1 cellular context compared by ENCODE assay signal in genomic region chr3:99934984-99935797, GRCh38.
TF ChIP-seq lines count a peak whose summit lies in the region.

No MANE protein-coding gene starts in this region.

TF ChIP-seq in HepG2, 621 proteins besides CTCF, POLR2A, EP300 and RAD21 (continued from another document and continues in another):
- TF ChIP-seq ARID4A (CRISPR knock-in tag; IDR thresholded peaks at IDR 0.05; ENCODE audit: borderline replicate concordance) (no peak), TERF1 (CRISPR knock-in tag; IDR thresholded peaks at IDR 0.05) (no peak), ZNF605 (CRISPR knock-in tag; IDR thresholded peaks at IDR 0.05) (no peak), PHB2 (IDR thresholded peaks at IDR 0.05; ENCODE audit: partially characterized antibody) (no peak), GABPB1 (CRISPR knock-in tag; IDR thresholded peaks at IDR 0.05) (no peak), THAP9 (CRISPR knock-in tag; IDR thresholded peaks at IDR 0.05; ENCODE audit: borderline replicate concordance) (no peak), PLRG1 (conservative IDR thresholded peaks at IDR 0.05) (no peak), SCMH1 (CRISPR knock-in tag; IDR thresholded peaks at IDR 0.05; ENCODE audit: borderline replicate concordance) (no peak), ONECUT2 (CRISPR knock-in tag; IDR thresholded peaks at IDR 0.05) (no peak), ZBTB7A (CRISPR knock-in tag; IDR thresholded peaks at IDR 0.05) (no peak), ZNF331 (CRISPR knock-in tag; IDR thresholded peaks at IDR 0.05) (0 out of 2 replicates have a peak, but pooled peaks have one; percentile 30), ZNF713 (CRISPR knock-in tag; IDR thresholded peaks at IDR 0.05) (no peak), ZNF550 (CRISPR knock-in tag; IDR thresholded peaks at IDR 0.05; ENCODE audit: borderline replicate concordance) (no peak), ZSCAN9 (CRISPR knock-in tag; IDR thresholded peaks at IDR 0.05; ENCODE audit: borderline replicate concordance) (no peak), MIXL1 (CRISPR knock-in tag; IDR thresholded peaks at IDR 0.05) (peak; percentile 69; the same call in 1 of the 2 replicates), ZNF3 (CRISPR knock-in tag; IDR thresholded peaks at IDR 0.05) (no peak), DMAP1 (CRISPR knock-in tag; IDR thresholded peaks at IDR 0.05) (no peak), HDAC2 (CRISPR knock-in tag; IDR thresholded peaks at IDR 0.05) (peak; percentile 80), ZNF776 (CRISPR knock-in tag; IDR thresholded peaks at IDR 0.05) (no peak), HMG20A (CRISPR knock-in tag; IDR thresholded peaks at IDR 0.05; ENCODE audit: borderline replicate concordance) (peak; percentile 84; the same call in 1 of the 2 replicates), E2F5 (CRISPR knock-in tag; conservative IDR thresholded peaks at IDR 0.05) (no peak), ZFP36L2 (CRISPR knock-in tag; IDR thresholded peaks at IDR 0.05) (no peak), ZNF674 (CRISPR knock-in tag; IDR thresholded peaks at IDR 0.05; ENCODE audit: low read depth) (no peak)
- TF ChIP-seq, protein P1, sequence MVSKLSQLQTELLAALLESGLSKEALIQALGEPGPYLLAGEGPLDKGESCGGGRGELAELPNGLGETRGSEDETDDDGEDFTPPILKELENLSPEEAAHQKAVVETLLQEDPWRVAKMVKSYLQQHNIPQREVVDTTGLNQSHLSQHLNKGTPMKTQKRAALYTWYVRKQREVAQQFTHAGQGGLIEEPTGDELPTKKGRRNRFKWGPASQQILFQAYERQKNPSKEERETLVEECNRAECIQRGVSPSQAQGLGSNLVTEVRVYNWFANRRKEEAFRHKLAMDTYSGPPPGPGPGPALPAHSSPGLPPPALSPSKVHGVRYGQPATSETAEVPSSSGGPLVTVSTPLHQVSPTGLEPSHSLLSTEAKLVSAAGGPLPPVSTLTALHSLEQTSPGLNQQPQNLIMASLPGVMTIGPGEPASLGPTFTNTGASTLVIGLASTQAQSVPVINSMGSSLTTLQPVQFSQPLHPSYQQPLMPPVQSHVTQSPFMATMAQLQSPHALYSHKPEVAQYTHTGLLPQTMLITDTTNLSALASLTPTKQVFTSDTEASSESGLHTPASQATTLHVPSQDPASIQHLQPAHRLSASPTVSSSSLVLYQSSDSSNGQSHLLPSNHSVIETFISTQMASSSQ (IDR thresholded peaks at IDR 0.05; ENCODE audit: low read depth): no peak
- TF ChIP-seq, protein P1 (CRISPR knock-in tag; IDR thresholded peaks at IDR 0.05; ENCODE audit: borderline replicate concordance): no peak
- TF ChIP-seq, protein P2, sequence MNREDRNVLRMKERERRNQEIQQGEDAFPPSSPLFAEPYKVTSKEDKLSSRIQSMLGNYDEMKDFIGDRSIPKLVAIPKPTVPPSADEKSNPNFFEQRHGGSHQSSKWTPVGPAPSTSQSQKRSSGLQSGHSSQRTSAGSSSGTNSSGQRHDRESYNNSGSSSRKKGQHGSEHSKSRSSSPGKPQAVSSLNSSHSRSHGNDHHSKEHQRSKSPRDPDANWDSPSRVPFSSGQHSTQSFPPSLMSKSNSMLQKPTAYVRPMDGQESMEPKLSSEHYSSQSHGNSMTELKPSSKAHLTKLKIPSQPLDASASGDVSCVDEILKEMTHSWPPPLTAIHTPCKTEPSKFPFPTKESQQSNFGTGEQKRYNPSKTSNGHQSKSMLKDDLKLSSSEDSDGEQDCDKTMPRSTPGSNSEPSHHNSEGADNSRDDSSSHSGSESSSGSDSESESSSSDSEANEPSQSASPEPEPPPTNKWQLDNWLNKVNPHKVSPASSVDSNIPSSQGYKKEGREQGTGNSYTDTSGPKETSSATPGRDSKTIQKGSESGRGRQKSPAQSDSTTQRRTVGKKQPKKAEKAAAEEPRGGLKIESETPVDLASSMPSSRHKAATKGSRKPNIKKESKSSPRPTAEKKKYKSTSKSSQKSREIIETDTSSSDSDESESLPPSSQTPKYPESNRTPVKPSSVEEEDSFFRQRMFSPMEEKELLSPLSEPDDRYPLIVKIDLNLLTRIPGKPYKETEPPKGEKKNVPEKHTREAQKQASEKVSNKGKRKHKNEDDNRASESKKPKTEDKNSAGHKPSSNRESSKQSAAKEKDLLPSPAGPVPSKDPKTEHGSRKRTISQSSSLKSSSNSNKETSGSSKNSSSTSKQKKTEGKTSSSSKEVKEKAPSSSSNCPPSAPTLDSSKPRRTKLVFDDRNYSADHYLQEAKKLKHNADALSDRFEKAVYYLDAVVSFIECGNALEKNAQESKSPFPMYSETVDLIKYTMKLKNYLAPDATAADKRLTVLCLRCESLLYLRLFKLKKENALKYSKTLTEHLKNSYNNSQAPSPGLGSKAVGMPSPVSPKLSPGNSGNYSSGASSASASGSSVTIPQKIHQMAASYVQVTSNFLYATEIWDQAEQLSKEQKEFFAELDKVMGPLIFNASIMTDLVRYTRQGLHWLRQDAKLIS (CRISPR knock-in tag; IDR thresholded peaks at IDR 0.05): no peak
- TF ChIP-seq, protein P3, sequence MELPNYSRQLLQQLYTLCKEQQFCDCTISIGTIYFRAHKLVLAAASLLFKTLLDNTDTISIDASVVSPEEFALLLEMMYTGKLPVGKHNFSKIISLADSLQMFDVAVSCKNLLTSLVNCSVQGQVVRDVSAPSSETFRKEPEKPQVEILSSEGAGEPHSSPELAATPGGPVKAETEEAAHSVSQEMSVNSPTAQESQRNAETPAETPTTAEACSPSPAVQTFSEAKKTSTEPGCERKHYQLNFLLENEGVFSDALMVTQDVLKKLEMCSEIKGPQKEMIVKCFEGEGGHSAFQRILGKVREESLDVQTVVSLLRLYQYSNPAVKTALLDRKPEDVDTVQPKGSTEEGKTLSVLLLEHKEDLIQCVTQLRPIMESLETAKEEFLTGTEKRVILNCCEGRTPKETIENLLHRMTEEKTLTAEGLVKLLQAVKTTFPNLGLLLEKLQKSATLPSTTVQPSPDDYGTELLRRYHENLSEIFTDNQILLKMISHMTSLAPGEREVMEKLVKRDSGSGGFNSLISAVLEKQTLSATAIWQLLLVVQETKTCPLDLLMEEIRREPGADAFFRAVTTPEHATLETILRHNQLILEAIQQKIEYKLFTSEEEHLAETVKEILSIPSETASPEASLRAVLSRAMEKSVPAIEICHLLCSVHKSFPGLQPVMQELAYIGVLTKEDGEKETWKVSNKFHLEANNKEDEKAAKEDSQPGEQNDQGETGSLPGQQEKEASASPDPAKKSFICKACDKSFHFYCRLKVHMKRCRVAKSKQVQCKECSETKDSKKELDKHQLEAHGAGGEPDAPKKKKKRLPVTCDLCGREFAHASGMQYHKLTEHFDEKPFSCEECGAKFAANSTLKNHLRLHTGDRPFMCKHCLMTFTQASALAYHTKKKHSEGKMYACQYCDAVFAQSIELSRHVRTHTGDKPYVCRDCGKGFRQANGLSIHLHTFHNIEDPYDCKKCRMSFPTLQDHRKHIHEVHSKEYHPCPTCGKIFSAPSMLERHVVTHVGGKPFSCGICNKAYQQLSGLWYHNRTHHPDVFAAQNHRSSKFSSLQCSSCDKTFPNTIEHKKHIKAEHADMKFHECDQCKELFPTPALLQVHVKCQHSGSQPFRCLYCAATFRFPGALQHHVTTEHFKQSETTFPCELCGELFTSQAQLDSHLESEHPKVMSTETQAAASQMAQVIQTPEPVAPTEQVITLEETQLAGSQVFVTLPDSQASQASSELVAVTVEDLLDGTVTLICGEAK (IDR thresholded peaks at IDR 0.05): no peak
- TF ChIP-seq, protein P3 (CRISPR knock-in tag; IDR thresholded peaks at IDR 0.05): no peak
